In genomic region chr22:28025333-28025732, GRCh38 we compare ENCODE assay signal across 17 cellular contexts.
DNase-seq lines count a peak whose midpoint lies in the region; ATAC-seq and TF ChIP-seq lines count a peak whose summit lies in the region.
"Had no signal": no experiment of that assay in that cellular context is flagged by ENCODE, and none has a peak within 500 bp of the region (broad histone marks: within the 10 kb centered on the region; RNA-seq: fewer than 3 reads in every experiment).

No MANE protein-coding gene starts in this region.

- CTCF ChIA-PET in PC-9 (lab: Charles Lee) = no interaction called here

- H2AFZ ChIP-seq in PC-9 = no peak overlapping the region

- BruUV-seq in PC-9 (replicated peaks; lab: Mats Ljungman, UMichigan) = no TSS peak

- H3K27me3 ChIP-seq in adrenal gland (no peaks in the 10 kb centered on the region), suprapubic skin (no peaks in the 10 kb centered on the region), PC-9 (ENCODE audit: insufficient read depth, low read depth) (no peaks in the 10 kb centered on the region)

- no peak overlapping the region for H3K4me2 ChIP-seq in PC-9
- H3K4me2 ChIP-seq: KMS-11 had no signal

- no peak for ATAC-seq in omental fat pad (ENCODE audit: low FRiP score)

- TF ChIP-seq CTCF in adrenal gland (IDR thresholded peaks at IDR 0.05) (no peak), omental fat pad (IDR thresholded peaks at IDR 0.05) (no peak), suprapubic skin (IDR thresholded peaks at IDR 0.05) (no peak), PC-9 (conservative IDR thresholded peaks at IDR 0.05) (no peak)

- TF ChIP-seq POLR2A in adrenal gland (IDR thresholded peaks at IDR 0.05) (no peak), suprapubic skin (IDR thresholded peaks at IDR 0.05) (no peak)

- WGBS in adrenal gland, 4 donors = 72 to 82% (median 75%) methylated on average over 6 to 7 of the region's 7 CpGs
- 90% methylated on average over 7 of the region's 7 CpGs for whole genome bisulfite sequencing in suprapubic skin

- no peaks in the 10 kb centered on the region for H3K9me2 ChIP-seq in PC-9 (ENCODE audit: insufficient read depth)

- H3K27ac ChIP-seq in adrenal gland (no peak overlapping the region), suprapubic skin (no peak overlapping the region), PC-9 (no peak overlapping the region)
- H3K27ac ChIP-seq: KMS-11 had no signal

- H3K36me3 ChIP-seq in adrenal gland (replicated peaks in 1 of 2) (no peaks in the 10 kb centered on the region), suprapubic skin (peaks cover 5% of the 10 kb centered on the region), PC-9 (ENCODE audit: low read depth) (no peaks in the 10 kb centered on the region)

- H3K79me2 ChIP-seq in PC-9 (ENCODE audit: low read depth) = no peaks in the 10 kb centered on the region

- H3K4me1 ChIP-seq in adrenal gland (replicated peaks in 1 of 2) (peaks cover 0 to 24% of the 10 kb centered on the region in 2 donors), suprapubic skin (peaks cover 30% of the 10 kb centered on the region), PC-9 (replicated peaks; ENCODE audit: insufficient read depth) (peaks cover 23% of the 10 kb centered on the region)

- no peaks in the 10 kb centered on the region for H3K9me3 ChIP-seq in adrenal gland (replicated peaks in 1 of 3)
- no peaks in the 10 kb centered on the region for H3K9me3 ChIP-seq in suprapubic skin
- no peaks in the 10 kb centered on the region for H3K9me3 ChIP-seq in PC-9 (ENCODE audit: insufficient read depth, low read depth)

- POLR2A ChIA-PET in PC-9 (lab: Charles Lee; ENCODE audit: unreplicated experiment) = no interaction called here

- H3F3A ChIP-seq in PC-9 (ENCODE audit: insufficient read depth, low read depth) = peaks cover 12% of the 10 kb centered on the region; the same call in 1 of the 2 replicates

- TF ChIP-seq EP300 in suprapubic skin (IDR thresholded peaks at IDR 0.05) = no peak

- H3K4me3 ChIP-seq in adrenal gland = no peak overlapping the region
- H3K4me3 ChIP-seq in suprapubic skin = no peak overlapping the region
- H3K4me3 ChIP-seq in PC-9 = no peak overlapping the region

- H4K20me1 ChIP-seq in PC-9 (ENCODE audit: insufficient read depth) = no peaks in the 10 kb centered on the region

- intact Hi-C loops in adrenal gland (cut with DNase I) = loop anchor here (10.0 kb wide), 2 partner anchors 559 to 569 kb away; no protein-coding TSS in a partner anchor
- intact Hi-C loops in PC-9 (cut with micrococcal nuclease; ENCODE audit: unreplicated experiment) = no loop called here

- peak; percentile 22 for DNase-seq in activated CD8-positive, alpha-beta memory T cell treated with anti-CD3 and anti-CD28 coated beads, Interleukin-2, amount 50 U/mL, for 48 hours
- no peak for DNase-seq in activated CD8-positive, alpha-beta memory T cell treated with anti-CD3 and anti-CD28 coated beads for 24 hours
- DNase-seq in adrenal gland = peak in 4 of 7 donors; percentile 10 to 73 (median 15)
- DNase-seq in omental fat pad (ENCODE audit: low spot score) = peak; percentile 2
- peak; percentile 35 to 70 for DNase-seq in suprapubic skin (ENCODE audit: low spot score in 2 of 2)
- no peak for DNase-seq in PC-9
- DNase-seq in activated CD4-positive, alpha-beta T cell treated with anti-CD3 and anti-CD28 coated beads, Interleukin-2, amount 50 U/mL, for 48 hours = no peak
- DNase-seq in NCI-H1417 treated with DMSO at 0.1 percent for 48 hours (lab: John Stamatoyannopoulos, UW) = no peak
- DNase-seq: C1 segment of cervical spinal cord; DMS153; HCEC 1CT; NCI-H1092; NCI-H1694; NCI-H345; NCI-H526 treated with DMSO at 0.1 percent for 48 hours; NK-92 treated with Interleukin-12 subunit alpha and Interleukin-12 subunit beta, amount 100 ng/mL, for 24 hours had no signal

Comparison
In these comparisons a context has a peak if more than half of its experiments do, and no peak if none do; other contexts are left out.
1. DNase-seq: peak in activated CD8-positive, alpha-beta memory T cell treated with anti-CD3 and anti-CD28 coated beads, Interleukin-2, amount 50 U/mL, for 48 hours (single experiment), adrenal gland (4 of 7), omental fat pad (single experiment) and suprapubic skin (2 of 2); none in activated CD8-positive, alpha-beta memory T cell treated with anti-CD3 and anti-CD28 coated beads for 24 hours (single experiment), PC-9 (0 of 2), activated CD4-positive, alpha-beta T cell treated with anti-CD3 and anti-CD28 coated beads, Interleukin-2, amount 50 U/mL, for 48 hours (0 of 2) and NCI-H1417 treated with DMSO at 0.1 percent for 48 hours (single experiment).